15 cellular contexts compared by ENCODE assay signal in the genomic region with DNA sequence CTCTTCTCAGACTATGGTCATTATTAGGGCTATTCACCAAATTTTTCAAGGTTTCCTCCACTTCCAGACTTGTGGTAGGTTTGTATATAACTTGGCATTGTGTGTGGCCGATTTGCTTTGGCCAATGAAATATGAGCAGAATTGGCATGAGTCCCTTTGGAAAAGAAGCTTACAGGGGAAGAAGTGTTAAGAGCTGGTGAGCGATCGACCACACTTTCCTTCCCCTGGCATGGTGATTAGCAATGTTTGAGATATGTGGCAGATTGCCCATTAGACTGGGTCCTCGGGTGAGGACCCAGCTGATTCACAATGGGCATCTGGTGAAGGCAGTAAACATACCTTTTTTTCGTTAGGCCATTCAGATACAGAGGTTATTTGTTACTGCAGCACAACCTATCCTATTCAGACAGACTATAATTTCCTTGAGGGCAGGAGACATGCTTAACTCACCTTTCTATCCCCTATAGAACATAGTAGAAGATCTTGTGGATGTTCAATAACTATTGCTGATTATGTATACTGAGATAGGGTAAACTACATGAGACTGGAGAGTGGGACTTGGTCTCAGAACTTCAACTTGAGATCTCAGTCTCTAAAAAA.
DNase-seq lines count a peak whose midpoint lies in the region; ATAC-seq, FAIRE-seq and TF ChIP-seq lines count a peak whose summit lies in the region.
"Had no signal": no experiment of that assay in that cellular context is flagged by ENCODE, and none has a peak within 500 bp of the region (broad histone marks: within the 10 kb centered on the region; RNA-seq: fewer than 3 reads in every experiment).

No MANE protein-coding gene starts in this region.

- H3K36me3 ChIP-seq in PC-3 (ENCODE audit: low read depth, low read length) (no peaks in the 10 kb centered on the region), endothelial cell of umbilical vein (ENCODE audit: control insufficient read depth in 2 of 2, extremely low read depth in 1 of 2, insufficient read depth in 2 of 2, low read length in 2 of 2) (no peaks in the 10 kb centered on the region), hepatocyte (replicated peaks; ENCODE audit: insufficient read depth, low read depth) (no peaks in the 10 kb centered on the region)
- H3K36me3 ChIP-seq: ovary, SJSA1 had no signal

- no peak overlapping the region for H2AFZ ChIP-seq in PC-3 (ENCODE audit: low read length)
- peak overlapping the region; percentile 19 for H2AFZ ChIP-seq in endothelial cell of umbilical vein (ENCODE audit: low read depth, low read length)
- H2AFZ ChIP-seq in hepatocyte: no peak overlapping the region

- H3K27me3 ChIP-seq in PC-3 (ENCODE audit: low read length): no peaks in the 10 kb centered on the region
- no peaks in the 10 kb centered on the region for H3K27me3 ChIP-seq in endothelial cell of umbilical vein (ENCODE audit: control insufficient read depth in 2 of 2, insufficient read depth in 2 of 2, low read length in 2 of 2)
- no peaks in the 10 kb centered on the region for H3K27me3 ChIP-seq in hepatocyte
- H3K27me3 ChIP-seq: ovary, SJSA1 had no signal

- 0 out of 2 replicates have a peak, but pooled peaks cover 5% of the 10 kb centered on the region for H3K4me1 ChIP-seq in PC-3 (ENCODE audit: insufficient read depth, low read length)
- H3K4me1 ChIP-seq in endothelial cell of umbilical vein (ENCODE audit: control insufficient read depth, extremely low read depth, insufficient read depth, low read length): peaks cover 37% of the 10 kb centered on the region
- H3K4me1 ChIP-seq in hepatocyte (ENCODE audit: insufficient read depth): peaks cover 46% of the 10 kb centered on the region

- dilution Hi-C loops in endothelial cell of umbilical vein (cut with MboI; ENCODE audit: extremely low pct_ligation_motif_present, low sequenced_read_pairs): no loop called here

- no peaks in the 10 kb centered on the region for H3F3A ChIP-seq in PC-3 (ENCODE audit: low read length, unreplicated experiment)

- DNase-seq in Daoy (ENCODE audit: low read depth) (peak; percentile 60), PC-3 (peak; percentile 44), endothelial cell of umbilical vein (ENCODE audit: low read depth, low spot score) (peak; percentile 32), renal cortical epithelial cell (ENCODE audit: low read depth) (peak; percentile 95), NCI-H510A treated with DMSO at 0.1 percent for 48 hours (lab: John Stamatoyannopoulos, UW) (no peak), NCI-H2196 treated with DMSO at 0.1 percent for 48 hours (lab: John Stamatoyannopoulos, UW; ENCODE audit: unreplicated experiment) (no peak), ACHN (no peak), hepatocyte (ENCODE audit: low spot score) (no peak)
- DNase-seq: activated CD8-positive, alpha-beta memory T cell treated with anti-CD3 and anti-CD28 coated beads, Interleukin-2, amount 10 ng/mL, durations not matched to agents 7 days and 5 days; activated naive CD4-positive, alpha-beta T cell treated with anti-CD3 and anti-CD28 coated beads, Interleukin-2, amount 50 U/mL, for 16 hours; DND-41; ovary had no signal

- in situ Hi-C loops in ACHN (cut with HindIII; ENCODE audit: low pct_ligation_motif_present, low pct_unique_long_range_greater_than_20kb, low sequenced_read_pairs): no loop called here

- no peaks in the 10 kb centered on the region for H4K20me1 ChIP-seq in PC-3 (ENCODE audit: low read length)
- no peaks in the 10 kb centered on the region for H4K20me1 ChIP-seq in endothelial cell of umbilical vein (replicated peaks; ENCODE audit: control insufficient read depth, extremely low read depth, insufficient read depth, low read length)
- no peaks in the 10 kb centered on the region for H4K20me1 ChIP-seq in hepatocyte (ENCODE audit: insufficient read depth, poor library complexity, severe bottlenecking)

- peak; percentile 50 for FAIRE-seq in endothelial cell of umbilical vein (lab: Jason Lieb, UNC)
- FAIRE-seq: GM12892, TTC549 had no signal

- no peak for TF ChIP-seq CTCF in PC-3 (conservative IDR thresholded peaks at IDR 0.05; ENCODE audit: low read depth, low read length)
- no peak for TF ChIP-seq CTCF in endothelial cell of umbilical vein (IDR thresholded peaks at IDR 0.05; ENCODE audit: extremely low read depth in 1 of 2, insufficient read depth in 1 of 2, low read depth in 1 of 2, low read length in 2 of 2)
- no peak for TF ChIP-seq CTCF in hepatocyte (IDR thresholded peaks at IDR 0.05; ENCODE audit: poor library complexity)

- H3K9me2 ChIP-seq in PC-3 (replicated peaks; ENCODE audit: low read length) (no peaks in the 10 kb centered on the region), hepatocyte (replicated peaks; ENCODE audit: insufficient read depth) (no peaks in the 10 kb centered on the region)

- no peak overlapping the region for H3K9ac ChIP-seq in PC-3 (ENCODE audit: low read length)
- no peak overlapping the region for H3K9ac ChIP-seq in endothelial cell of umbilical vein (replicated peaks; ENCODE audit: extremely low read depth, insufficient read depth, low read length)

- intact Hi-C loops in PC-3 (cut with micrococcal nuclease): no loop called here
- intact Hi-C loops in endothelial cell of umbilical vein (cut with micrococcal nuclease): no loop called here

- no peak overlapping the region for H3K27ac ChIP-seq in PC-3 (ENCODE audit: low read length)
- no peak overlapping the region for H3K27ac ChIP-seq in endothelial cell of umbilical vein (ENCODE audit: insufficient read depth, low read depth, low read length)
- H3K27ac ChIP-seq in hepatocyte: no peak overlapping the region
- H3K27ac ChIP-seq: ovary, SJSA1 had no signal

- BruUV-seq in PC-3 (replicated peaks; lab: Mats Ljungman, UMichigan) (no TSS peak), endothelial cell of umbilical vein (replicated peaks; lab: Mats Ljungman, UMichigan) (no TSS peak)

- H3K4me3 ChIP-seq in PC-3 (ENCODE audit: low read length): no peak overlapping the region
- H3K4me3 ChIP-seq in endothelial cell of umbilical vein (replicated peaks in 1 of 3; ENCODE audit: insufficient read depth in 1 of 3, low read depth in 1 of 3, low read length in 3 of 3): no peak overlapping the region
- H3K4me3 ChIP-seq in hepatocyte: no peak overlapping the region
- H3K4me3 ChIP-seq: ovary, SJSA1 had no signal

- no peak overlapping the region for H3K4me2 ChIP-seq in PC-3 (ENCODE audit: low read length)
- H3K4me2 ChIP-seq in endothelial cell of umbilical vein (ENCODE audit: insufficient read depth, low read length): no peak overlapping the region
- no peak overlapping the region for H3K4me2 ChIP-seq in hepatocyte

- ATAC-seq in PC-3: no peak
- ATAC-seq: activated CD8-positive, alpha-beta memory T cell treated with anti-CD3 and anti-CD28 coated beads, Interleukin-2, amount 10 ng/mL, durations not matched to agents 7 days and 5 days had no signal

- H3K79me2 ChIP-seq in PC-3 (ENCODE audit: low read length): no peaks in the 10 kb centered on the region
- H3K79me2 ChIP-seq in endothelial cell of umbilical vein (ENCODE audit: control insufficient read depth, insufficient read depth, low read length): no peaks in the 10 kb centered on the region
- H3K79me2 ChIP-seq in hepatocyte: no peaks in the 10 kb centered on the region

- no peak for TF ChIP-seq POLR2A in endothelial cell of umbilical vein (IDR thresholded peaks at IDR 0.05; ENCODE audit: low read depth, low read length)

- no peaks in the 10 kb centered on the region for H3K9me1 ChIP-seq in endothelial cell of umbilical vein (replicated peaks; ENCODE audit: control insufficient read depth, extremely low read depth, insufficient read depth, low read length)

- POLR2A ChIA-PET in PC-3 (lab: Charles Lee; ENCODE audit: unreplicated experiment) (no interaction called here), endothelial cell of umbilical vein (lab: Charles Lee) (no interaction called here)

- H3K9me3 ChIP-seq in PC-3 (ENCODE audit: low read length): no peaks in the 10 kb centered on the region
- no peaks in the 10 kb centered on the region for H3K9me3 ChIP-seq in endothelial cell of umbilical vein (replicated peaks; ENCODE audit: control insufficient read depth, insufficient read depth, low read length)
- H3K9me3 ChIP-seq in hepatocyte (ENCODE audit: low read depth): no peaks in the 10 kb centered on the region
- H3K9me3 ChIP-seq: ovary, SJSA1 had no signal

- CTCF ChIA-PET in PC-3 (lab: Charles Lee) (no interaction called here), endothelial cell of umbilical vein (lab: Charles Lee) (no interaction called here)

- WGBS in hepatocyte (ENCODE audit: low lambda C conversion rate, missing lambda C conversion rate): 89% methylated on average over 5 of the region's 5 CpGs

TF ChIP-seq in endothelial cell of umbilical vein, 7 proteins besides CTCF, POLR2A, EP300 and RAD21:
- TF ChIP-seq, protein P1, sequence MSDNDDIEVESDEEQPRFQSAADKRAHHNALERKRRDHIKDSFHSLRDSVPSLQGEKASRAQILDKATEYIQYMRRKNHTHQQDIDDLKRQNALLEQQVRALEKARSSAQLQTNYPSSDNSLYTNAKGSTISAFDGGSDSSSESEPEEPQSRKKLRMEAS (IDR thresholded peaks at IDR 0.05; ENCODE audit: insufficient read depth, insufficient read length): no peak
- TF ChIP-seq EZH2 (IDR thresholded peaks at IDR 0.05; ENCODE audit: borderline replicate concordance, low read depth, low read length, severe bottlenecking) (no peak), FOS (IDR thresholded peaks at IDR 0.05; ENCODE audit: borderline replicate concordance, insufficient read depth, low read length) (peak; percentile 31), GATA2 (IDR thresholded peaks at IDR 0.05; ENCODE audit: insufficient read depth, insufficient read length, low read depth, low read length) (peak; percentile 63), JUN (IDR thresholded peaks at IDR 0.05; ENCODE audit: borderline replicate concordance, insufficient read depth, insufficient read length, low read depth) (no peak), POLR2AphosphoS5 (IDR thresholded peaks at IDR 0.05; ENCODE audit: insufficient read depth, low read depth, low read length) (no peak)

Comparison
In these comparisons a context has a peak if more than half of its experiments do, and no peak if none do; other contexts are left out.
1. DNase-seq: peak in Daoy (single experiment), PC-3 (single experiment), endothelial cell of umbilical vein (single experiment) and renal cortical epithelial cell (single experiment); none in NCI-H510A treated with DMSO at 0.1 percent for 48 hours (single experiment), NCI-H2196 treated with DMSO at 0.1 percent for 48 hours (single experiment), ACHN (single experiment) and hepatocyte (single experiment).